Comparison of ENCODE assay signal across 23 cellular contexts in genomic region chr17:28528329-28529011, GRCh38. TPM values are rescaled to one million over a fixed set of nuclear protein-coding genes. Genes with fewer than 3 reads are reported as not detected.
DNase-seq lines count a peak whose midpoint lies in the region; ATAC-seq, FAIRE-seq and TF ChIP-seq lines count a peak whose summit lies in the region.
"Had no signal": no experiment of that assay in that cellular context is flagged by ENCODE, and none has a peak within 500 bp of the region (broad histone marks: within the 10 kb centered on the region; RNA-seq: fewer than 3 reads in every experiment).

No MANE protein-coding gene starts in this region.

- no peak overlapping the region for H3K27ac Mint-ChIP-seq in endodermal cell
- H3K27ac Mint-ChIP-seq: activated T-helper 2 cell treated with anti-CD3 and anti-CD28 coated beads, Interferon-gamma antibody, Interleukin-2, Interleukin-4, amounts not matched to agents 10 μg/mL and 5 μg/mL and 100 μg/mL, durations not matched to agents 14 hours and 24 hours and 36 hours; T-helper 2 cell treated with Interferon-gamma antibody and Interleukin-4, amounts not matched to agents 5 μg/mL and 100 μg/mL, for 36 hours had no signal

- peak overlapping the region; percentile 86 for H3K27ac ChIP-seq in C4-2B
- no peak overlapping the region for H3K27ac ChIP-seq in neuronal stem cell (replicated peaks; ENCODE audit: low read length)
- H3K27ac ChIP-seq in endodermal cell (ENCODE audit: low read depth, low read length): no peak overlapping the region
- H3K27ac ChIP-seq: HL-60, sigmoid colon, thoracic aorta had no signal

- no peaks in the 10 kb centered on the region for H3K9me3 Mint-ChIP-seq in endodermal cell
- H3K9me3 Mint-ChIP-seq: activated T-helper 2 cell treated with anti-CD3 and anti-CD28 coated beads, Interferon-gamma antibody, Interleukin-2, Interleukin-4, amounts not matched to agents 10 μg/mL and 5 μg/mL and 100 μg/mL, durations not matched to agents 14 hours and 24 hours and 36 hours; T-helper 2 cell treated with Interferon-gamma antibody and Interleukin-4, amounts not matched to agents 5 μg/mL and 100 μg/mL, for 36 hours had no signal

- H3K4ac ChIP-seq in neuronal stem cell (ENCODE audit: low read length): no peak overlapping the region

- no peak overlapping the region for H4K91ac ChIP-seq in neuronal stem cell (ENCODE audit: low read depth, low read length, poor library complexity)

- no peak overlapping the region for H3K14ac ChIP-seq in neuronal stem cell (ENCODE audit: low read length)

- H3K9me3 ChIP-seq in MG63 (no peaks in the 10 kb centered on the region), neuronal stem cell (replicated peaks in 1 of 2; ENCODE audit: control insufficient read depth in 2 of 2, insufficient read depth in 1 of 2, low read depth in 1 of 2, low read length in 2 of 2) (no peaks in the 10 kb centered on the region), endodermal cell (ENCODE audit: control insufficient read depth, low read length) (no peaks in the 10 kb centered on the region)
- H3K9me3 ChIP-seq: sigmoid colon, thoracic aorta had no signal

- H2BK12ac ChIP-seq in neuronal stem cell (ENCODE audit: low read length): no peak overlapping the region

- H2BK5ac ChIP-seq in neuronal stem cell (ENCODE audit: low read length): no peak overlapping the region

- H3K9ac ChIP-seq in neuronal stem cell (ENCODE audit: low read depth, low read length, poor library complexity) (no peak overlapping the region), endodermal cell (ENCODE audit: extremely low read depth, low read length, poor library complexity, severe bottlenecking) (no peak overlapping the region)

- H4K8ac ChIP-seq in neuronal stem cell (ENCODE audit: low read depth, low read length): no peak overlapping the region

- H3K36me3 Mint-ChIP-seq in endodermal cell (ENCODE audit: low read depth): no peaks in the 10 kb centered on the region

- no peak for TF ChIP-seq POLR2A in erythroblast (IDR thresholded peaks at IDR 0.05; ENCODE audit: low read length)
- TF ChIP-seq POLR2A in GM12892 (IDR thresholded peaks at IDR 0.05; ENCODE audit: low read depth, low read length): no peak

- H3K4me1 ChIP-seq in neuronal stem cell (ENCODE audit: control insufficient read depth in 2 of 2, insufficient read depth in 1 of 2, low read depth in 1 of 2, low read length in 2 of 2) (peaks cover 9 to 24% of the 10 kb centered on the region in 2 donors), endodermal cell (ENCODE audit: control insufficient read depth, insufficient read depth, low read length) (no peaks in the 10 kb centered on the region)
- H3K4me1 ChIP-seq: sigmoid colon had no signal

- no peak for FAIRE-seq in GM12892 (lab: Jason Lieb, UNC)
- FAIRE-seq: H1 had no signal

- TF ChIP-seq CTCF in C4-2B (conservative IDR thresholded peaks at IDR 0.05): no peak
- no peak for TF ChIP-seq CTCF in endodermal cell (conservative IDR thresholded peaks at IDR 0.05)

- H2BK15ac ChIP-seq in neuronal stem cell (ENCODE audit: low read length): no peak overlapping the region

- no peak overlapping the region for H3K4me3 ChIP-seq in MG63
- H3K4me3 ChIP-seq in neuronal stem cell (ENCODE audit: low read length in 2 of 2): no peak overlapping the region
- H3K4me3 ChIP-seq in endodermal cell (ENCODE audit: low read length): no peak overlapping the region
- H3K4me3 ChIP-seq: sigmoid colon, thoracic aorta had no signal

- DNase-seq in MG63 (peak; percentile 62), erythroblast (lab: John Stamatoyannopoulos, UW) (peak; percentile 30 to 33), neuronal stem cell (ENCODE audit: low spot score) (no peak), epidermal melanocyte (ENCODE audit: insufficient read length, low spot score) (no peak), endodermal cell (no peak), GM12892 (ENCODE audit: insufficient read length) (no peak)
- DNase-seq: amygdala; central memory CD4-positive, alpha-beta T cell; effector CD4-positive, alpha-beta T cell; GDM1; NCI-H1105 treated with DMSO at 0.1 percent for 48 hours; SIG-M5; sigmoid colon had no signal

- H3K18ac ChIP-seq in neuronal stem cell (ENCODE audit: low read length): no peak overlapping the region

- H3K27me3 ChIP-seq in MG63 (no peaks in the 10 kb centered on the region), neuronal stem cell (ENCODE audit: control insufficient read depth in 3 of 3, insufficient read depth in 3 of 3, low read depth in 1 of 3, low read length in 3 of 3) (peaks cover 0 to 9% (median 0%) of the 10 kb centered on the region in 3 experiments), endodermal cell (ENCODE audit: control insufficient read depth, insufficient read depth, low read length, poor library complexity, severe bottlenecking) (peaks cover 10% of the 10 kb centered on the region)

- peak overlapping the region; percentile 10 for H3K23ac ChIP-seq in neuronal stem cell (ENCODE audit: low read depth, low read length, poor library complexity)

- H2AFZ ChIP-seq in neuronal stem cell (ENCODE audit: low read length): no peak overlapping the region

- H3K36me3 ChIP-seq in MG63: no peaks in the 10 kb centered on the region
- no peaks in the 10 kb centered on the region for H3K36me3 ChIP-seq in neuronal stem cell (replicated peaks in 1 of 2; ENCODE audit: control insufficient read depth in 2 of 2, insufficient read depth in 2 of 2, low read length in 2 of 2)
- no peaks in the 10 kb centered on the region for H3K36me3 ChIP-seq in endodermal cell (ENCODE audit: control insufficient read depth, insufficient read depth, low read length)
- H3K36me3 ChIP-seq: sigmoid colon, thoracic aorta had no signal

- no peak overlapping the region for H2BK120ac ChIP-seq in neuronal stem cell (ENCODE audit: low read depth, low read length)

- H3K27me3 Mint-ChIP-seq in endodermal cell (ENCODE audit: insufficient read depth): peaks cover 5% of the 10 kb centered on the region

- no peak for ATAC-seq in GM18861 (IDR thresholded peaks at IDR 0.05; ENCODE audit: unreplicated experiment)
- ATAC-seq: activated CD4-positive, CD25-positive, alpha-beta regulatory T cell treated with anti-CD3 and anti-CD28 coated beads, Interleukin-2, amount 50 U/mL, for 24 hours had no signal

- H2AK5ac ChIP-seq in neuronal stem cell (ENCODE audit: low read depth, low read length): no peak overlapping the region

- no peaks in the 10 kb centered on the region for H3K79me1 ChIP-seq in neuronal stem cell (ENCODE audit: low read depth, low read length)

- no peak overlapping the region for H3K4me3 Mint-ChIP-seq in endodermal cell
- H3K4me3 Mint-ChIP-seq: T-helper 2 cell treated with Interferon-gamma antibody and Interleukin-4, amounts not matched to agents 5 μg/mL and 100 μg/mL, for 36 hours had no signal

- H3K4me1 Mint-ChIP-seq in endodermal cell: peaks cover 4% of the 10 kb centered on the region

- no peak overlapping the region for H3K4me2 ChIP-seq in neuronal stem cell (ENCODE audit: insufficient read depth, low read length, poor library complexity, severe bottlenecking)

- no CpG with 5 or more reads among the region's 9 CpGs for WGBS in neuronal stem cell (ENCODE audit: extremely low coverage in 2 of 2, insufficient read length in 2 of 2, insufficient replicate concordance in 1 of 2), 2 donors
- 55 to 79% methylated on average over 3 to 9 of the region's 9 CpGs for WGBS in endodermal cell (ENCODE audit: insufficient coverage in 1 of 2, insufficient read length in 1 of 2), 2 experiments

RNA-seq across cellular contexts. Expression of gene FOXN1, which starts 22.3 kb away (rescaled TPM):
- total RNA-seq in MG63 (2014; rRNA removed; shearing (Covaris generic); ENCODE audit: low replicate concordance): not detected in 2 replicates
- polyA plus RNA-seq in neuronal stem cell (2013, experiment 1 of 2): not detected
- not detected for polyA plus RNA-seq in neuronal stem cell (2013, experiment 2 of 2)
- total RNA-seq in endodermal cell: not detected
- not detected for polyA plus RNA-seq in endodermal cell (2013, experiment 1 of 2)
- not detected for polyA plus RNA-seq in endodermal cell (2013, experiment 2 of 2)
- polyA plus RNA-seq in GM12892 (2012; ENCODE audit: missing spikeins): not detected
- total RNA-seq: activated T-helper 2 cell treated with anti-CD3 and anti-CD28 coated beads, Interferon-gamma antibody, Interleukin-2, Interleukin-4, amounts not matched to agents 10 μg/mL and 5 μg/mL and 100 μg/mL, durations not matched to agents 14 hours and 24 hours and 36 hours; Calu3; H1; osteocyte; sigmoid colon; thoracic aorta had no signal
- polyA plus RNA-seq: H1 had no signal

RNA-seq across cellular contexts. Expression of gene UNC119, which starts 24.0 kb away (rescaled TPM):
- 20.8 and 36.4 TPM in 2 replicates for total RNA-seq in MG63 (2014; rRNA removed; shearing (Covaris generic); ENCODE audit: low replicate concordance)
- 79.0 TPM for polyA plus RNA-seq in neuronal stem cell (2013, experiment 1 of 2)
- 76.0 TPM for polyA plus RNA-seq in neuronal stem cell (2013, experiment 2 of 2)
- 10 to 100 TPM; 46.7 to 59.0 TPM for total RNA-seq in endodermal cell
- polyA plus RNA-seq in endodermal cell (2013, experiment 1 of 2): 64.3 TPM
- 59.8 TPM for polyA plus RNA-seq in endodermal cell (2013, experiment 2 of 2)
- polyA plus RNA-seq in GM12892 (2012; ENCODE audit: missing spikeins): 66.8 TPM

RNA-seq across cellular contexts. Expression of gene PIGS, which starts 42.9 kb away (rescaled TPM):
- total RNA-seq in MG63 (2014; rRNA removed; shearing (Covaris generic); ENCODE audit: low replicate concordance): 29.5 and 65.1 TPM in 2 replicates
- polyA plus RNA-seq in neuronal stem cell (2013, experiment 1 of 2): 43.2 TPM
- polyA plus RNA-seq in neuronal stem cell (2013, experiment 2 of 2): 43.8 TPM
- 10 to 100 TPM; 34.9 to 43.0 TPM for total RNA-seq in endodermal cell
- 69.2 TPM for polyA plus RNA-seq in endodermal cell (2013, experiment 1 of 2)
- 59.0 TPM for polyA plus RNA-seq in endodermal cell (2013, experiment 2 of 2)
- 56.2 TPM for polyA plus RNA-seq in GM12892 (2012; ENCODE audit: missing spikeins)

RNA-seq across cellular contexts. Expression of gene ALDOC, which starts 48.2 kb away (rescaled TPM):
- total RNA-seq in MG63 (2014; rRNA removed; shearing (Covaris generic); ENCODE audit: low replicate concordance): 1.1 TPM in 1 of 2 replicates, not detected in the other
- polyA plus RNA-seq in neuronal stem cell (2013, experiment 1 of 2): 10.6 TPM
- polyA plus RNA-seq in neuronal stem cell (2013, experiment 2 of 2): 10.9 TPM
- 10 to 100 TPM; 12.3 to 14.1 TPM for total RNA-seq in endodermal cell
- 46.7 TPM for polyA plus RNA-seq in endodermal cell (2013, experiment 1 of 2)
- polyA plus RNA-seq in endodermal cell (2013, experiment 2 of 2): 37.3 TPM
- 296 TPM for polyA plus RNA-seq in GM12892 (2012; ENCODE audit: missing spikeins)

RNA-seq across cellular contexts. Expression of gene SLC13A2, which starts 55.0 kb away (rescaled TPM):
- total RNA-seq in MG63 (2014; rRNA removed; shearing (Covaris generic); ENCODE audit: low replicate concordance): not detected in 2 replicates
- not detected for polyA plus RNA-seq in neuronal stem cell (2013, experiment 1 of 2)
- polyA plus RNA-seq in neuronal stem cell (2013, experiment 2 of 2): not detected
- not detected for total RNA-seq in endodermal cell
- polyA plus RNA-seq in endodermal cell (2013, experiment 1 of 2): not detected
- not detected for polyA plus RNA-seq in endodermal cell (2013, experiment 2 of 2)
- not detected for polyA plus RNA-seq in GM12892 (2012; ENCODE audit: missing spikeins)
- total RNA-seq: activated T-helper 2 cell treated with anti-CD3 and anti-CD28 coated beads, Interferon-gamma antibody, Interleukin-2, Interleukin-4, amounts not matched to agents 10 μg/mL and 5 μg/mL and 100 μg/mL, durations not matched to agents 14 hours and 24 hours and 36 hours; Calu3; H1; osteocyte; thoracic aorta had no signal
- polyA plus RNA-seq: H1 had no signal

Comparison
In these comparisons a context has a peak if more than half of its experiments do, and no peak if none do; other contexts are left out.
1. DNase-seq: peak in MG63 (single experiment) and erythroblast (2 of 2); none in neuronal stem cell (single experiment), epidermal melanocyte (single experiment), endodermal cell (single experiment) and GM12892 (single experiment).